19 cellular contexts compared by ENCODE assay signal in the genomic region with DNA sequence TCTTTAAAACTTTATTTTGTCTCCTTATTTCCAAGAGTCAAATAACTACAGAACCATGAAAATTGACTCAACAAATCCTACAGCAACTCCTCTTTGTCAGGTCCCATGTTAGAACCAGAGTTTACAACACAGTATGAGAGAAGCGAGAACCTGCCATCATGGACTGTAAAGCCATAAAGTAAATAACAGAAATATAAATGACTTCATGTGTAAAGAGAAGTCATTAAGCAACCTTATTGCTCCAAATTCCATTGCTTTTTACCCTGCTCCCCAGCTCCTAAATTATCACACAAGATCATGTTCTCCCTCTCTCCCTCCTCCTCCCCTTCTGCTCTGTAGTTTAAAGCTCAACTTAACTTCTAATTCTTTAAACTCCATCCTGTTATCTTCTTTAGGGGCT.
A peak's percentile ranks its signal among the peaks of the same experiment; 100 is the strongest.
DNase-seq lines count a peak whose midpoint lies in the region; ATAC-seq and TF ChIP-seq lines count a peak whose summit lies in the region.
"Had no signal": no experiment of that assay in that cellular context is flagged by ENCODE, and none has a peak within 500 bp of the region (broad histone marks: within the 10 kb centered on the region; RNA-seq: fewer than 3 reads in every experiment).

No MANE protein-coding gene starts in this region.

- no peak for ATAC-seq in sciatic nerve
- ATAC-seq: gastroesophageal sphincter had no signal

- H3K27me3 ChIP-seq in mammary epithelial cell (ENCODE audit: insufficient read depth, low read length): no peaks in the 10 kb centered on the region
- H3K27me3 ChIP-seq in mesenchymal stem cell (ENCODE audit: control insufficient read depth in 1 of 2, insufficient read depth in 1 of 2, low read length in 2 of 2): no peaks in the 10 kb centered on the region
- H3K27me3 ChIP-seq in right atrium auricular region: no peaks in the 10 kb centered on the region
- H3K27me3 ChIP-seq: BLaER1 treated with 17β-estradiol and CSF1 and Interleukin-3, amounts not matched to agents 10 nM and 100 nM; gastroesophageal sphincter; ovary; suprapubic skin had no signal

- H2AFZ ChIP-seq in mammary epithelial cell (ENCODE audit: low read depth, low read length): peak overlapping the region; percentile 53
- H2AFZ ChIP-seq in mesenchymal stem cell (ENCODE audit: low read depth, low read length): no peak overlapping the region

- H2BK12ac ChIP-seq in mesenchymal stem cell (ENCODE audit: low read length in 2 of 2): no peak overlapping the region

- H3K9me3 ChIP-seq in mammary epithelial cell (replicated peaks; ENCODE audit: insufficient read depth, low read length): no peaks in the 10 kb centered on the region
- peaks cover 6% of the 10 kb centered on the region for H3K9me3 ChIP-seq in mesenchymal stem cell (ENCODE audit: control insufficient read depth, low read length)
- H3K9me3 ChIP-seq in right atrium auricular region: peaks cover 0 to 2% of the 10 kb centered on the region in 2 donors
- H3K9me3 ChIP-seq: BLaER1 treated with 17β-estradiol and CSF1 and Interleukin-3, amounts not matched to agents 10 nM and 100 nM; ovary; suprapubic skin had no signal

- no peak overlapping the region for H3K4me3 ChIP-seq in mammary epithelial cell (replicated peaks in 1 of 3; ENCODE audit: insufficient read depth in 1 of 3, low read depth in 2 of 3, low read length in 3 of 3)
- H3K4me3 ChIP-seq in mesenchymal stem cell (ENCODE audit: insufficient read depth in 1 of 2, low read depth in 1 of 2, low read length in 2 of 2): no peak overlapping the region
- H3K4me3 ChIP-seq in right atrium auricular region: no peak overlapping the region
- H3K4me3 ChIP-seq: BLaER1 treated with 17β-estradiol and CSF1 and Interleukin-3, amounts not matched to agents 10 nM and 100 nM; gastroesophageal sphincter; ovary; suprapubic skin had no signal

- H3K27me3 Mint-ChIP-seq in type B pancreatic cell: no peaks in the 10 kb centered on the region

- no peak overlapping the region for H3K4ac ChIP-seq in mesenchymal stem cell (ENCODE audit: low read depth in 1 of 2, low read length in 2 of 2)

- no peak overlapping the region for H3K23ac ChIP-seq in mesenchymal stem cell (ENCODE audit: low read length in 2 of 2)

- no peak overlapping the region for H3K18ac ChIP-seq in mesenchymal stem cell (ENCODE audit: low read depth in 1 of 2, low read length in 2 of 2)

- H3K14ac ChIP-seq in mesenchymal stem cell (ENCODE audit: low read length in 2 of 2): no peak overlapping the region

- dilution Hi-C loops in mammary epithelial cell (cut with HindIII; ENCODE audit: low sequenced_read_pairs): no loop called here

- H3K36me3 ChIP-seq in mammary epithelial cell (ENCODE audit: insufficient read depth, low read length) (no peaks in the 10 kb centered on the region), mesenchymal stem cell (ENCODE audit: control insufficient read depth in 1 of 2, insufficient read depth in 2 of 2, low read depth in 1 of 2, low read length in 2 of 2) (no peaks in the 10 kb centered on the region), right atrium auricular region (no peaks in the 10 kb centered on the region)
- H3K36me3 ChIP-seq: BLaER1 treated with 17β-estradiol and CSF1 and Interleukin-3, amounts not matched to agents 10 nM and 100 nM; gastroesophageal sphincter; ovary; suprapubic skin had no signal

- no peak overlapping the region for H2BK15ac ChIP-seq in mesenchymal stem cell (ENCODE audit: low read depth, poor library complexity, severe bottlenecking)

- peaks cover 4% of the 10 kb centered on the region for H3K4me1 Mint-ChIP-seq in type B pancreatic cell (ENCODE audit: unreplicated experiment)

- no peak overlapping the region for H2AK5ac ChIP-seq in mesenchymal stem cell (ENCODE audit: low read length, severe bottlenecking)

- H4K8ac ChIP-seq in mesenchymal stem cell (ENCODE audit: low read length): no peak overlapping the region

- H3K79me1 ChIP-seq in mesenchymal stem cell (replicated peaks; ENCODE audit: low read length, poor library complexity, severe bottlenecking): no peaks in the 10 kb centered on the region

- 100% methylated on average over 1 of the region's 1 CpG for WGBS in mammary epithelial cell (ENCODE audit: low coverage, missing lambda C conversion rate)
- WGBS in mesenchymal stem cell: no CpG with 5 or more reads among the region's 1 CpG

- H3K27ac ChIP-seq in mammary epithelial cell (ENCODE audit: insufficient read depth, low read depth, low read length): no peak overlapping the region
- H3K27ac ChIP-seq in mesenchymal stem cell (ENCODE audit: low read length, poor library complexity, severe bottlenecking): peak overlapping the region; percentile 1
- H3K27ac ChIP-seq in right atrium auricular region: peak overlapping the region in 1 of 2 donors; percentile 14
- H3K27ac ChIP-seq: 22Rv1; BLaER1 treated with 17β-estradiol and CSF1 and Interleukin-3, amounts not matched to agents 10 nM and 100 nM; ovary; suprapubic skin had no signal

- no TSS peak for BruUV-seq in mammary epithelial cell (replicated peaks; lab: Mats Ljungman, UMichigan)

- H3K79me2 ChIP-seq in mammary epithelial cell (ENCODE audit: insufficient read depth, low read length): no peaks in the 10 kb centered on the region

- peak overlapping the region; percentile 19 for H3K27ac Mint-ChIP-seq in type B pancreatic cell
- H3K27ac Mint-ChIP-seq: activated CD8-positive, alpha-beta T cell treated with anti-CD3 and anti-CD28 coated beads for 36 hours; activated naive CD4-positive, alpha-beta T cell treated with anti-CD3 and anti-CD28 coated beads, Interleukin-2, amount 10 ng/mL, durations not matched to agents 7 days and 5 days; activated T-cell treated with anti-CD3 and anti-CD28 coated beads, Interleukin-2, amount 50 U/mL, for 24 hours had no signal

- H3K36me3 Mint-ChIP-seq in type B pancreatic cell: no peaks in the 10 kb centered on the region
- H3K36me3 Mint-ChIP-seq: activated naive CD4-positive, alpha-beta T cell treated with anti-CD3 and anti-CD28 coated beads, Interleukin-2, amount 10 ng/mL, durations not matched to agents 7 days and 5 days had no signal

- no peak overlapping the region for H2BK120ac ChIP-seq in mesenchymal stem cell (ENCODE audit: low read depth, low read length)

- H3K4me2 ChIP-seq in mammary epithelial cell (ENCODE audit: insufficient read depth, low read depth, low read length): no peak overlapping the region
- no peak overlapping the region for H3K4me2 ChIP-seq in mesenchymal stem cell (ENCODE audit: low read length, poor library complexity, severe bottlenecking)
- H3K4me2 ChIP-seq: BLaER1 treated with 17β-estradiol and CSF1 and Interleukin-3, amounts not matched to agents 10 nM and 100 nM had no signal

- in situ Hi-C loops in mammary epithelial cell (cut with MboI; ENCODE audit: low sequenced_read_pairs in 2 of 2): no loop called here

- H3K4me1 ChIP-seq in mammary epithelial cell (ENCODE audit: insufficient read depth, low read length): peaks cover 26% of the 10 kb centered on the region
- H3K4me1 ChIP-seq in mesenchymal stem cell (ENCODE audit: control insufficient read depth, insufficient read depth, low read depth, low read length): peaks cover 4% of the 10 kb centered on the region
- H3K4me1 ChIP-seq in right atrium auricular region: peaks cover 0 to 15% of the 10 kb centered on the region in 2 donors
- H3K4me1 ChIP-seq: BLaER1 treated with 17β-estradiol and CSF1 and Interleukin-3, amounts not matched to agents 10 nM and 100 nM had no signal

- H2BK5ac ChIP-seq in mesenchymal stem cell (ENCODE audit: low read depth, low read length, poor library complexity, severe bottlenecking): no peak overlapping the region

- TF ChIP-seq CTCF in mammary epithelial cell (conservative IDR thresholded peaks at IDR 0.05 in 1 of 2, IDR thresholded peaks at IDR 0.05 in 1 of 2; ENCODE audit: extremely low read depth in 1 of 2, insufficient read depth in 1 of 2, low read depth in 1 of 2, low read length in 2 of 2) (no peak), type B pancreatic cell (conservative IDR thresholded peaks at IDR 0.05) (no peak), right atrium auricular region (IDR thresholded peaks at IDR 0.05) (no peak)

- H3K9ac ChIP-seq in mammary epithelial cell (ENCODE audit: insufficient read depth, low read length): no peak overlapping the region
- H3K9ac ChIP-seq in mesenchymal stem cell (ENCODE audit: low read length): no peak overlapping the region
- H3K9ac ChIP-seq: BLaER1 treated with 17β-estradiol and CSF1 and Interleukin-3, amounts not matched to agents 10 nM and 100 nM had no signal

- H3K4me3 Mint-ChIP-seq in type B pancreatic cell: no peak overlapping the region
- H3K4me3 Mint-ChIP-seq: activated CD8-positive, alpha-beta T cell treated with anti-CD3 and anti-CD28 coated beads for 36 hours; activated naive CD4-positive, alpha-beta T cell treated with anti-CD3 and anti-CD28 coated beads, Interleukin-2, amount 10 ng/mL, durations not matched to agents 7 days and 5 days; activated T-cell treated with anti-CD3 and anti-CD28 coated beads, Interleukin-2, amount 50 U/mL, for 24 hours had no signal

- H4K91ac ChIP-seq in mesenchymal stem cell (ENCODE audit: low read length): no peak overlapping the region

- intact Hi-C loops in mammary epithelial cell (cut with micrococcal nuclease) (no loop called here), sciatic nerve (cut with DNase I) (no loop called here)

- H3K9me3 Mint-ChIP-seq in type B pancreatic cell: no peaks in the 10 kb centered on the region
- H3K9me3 Mint-ChIP-seq: activated CD8-positive, alpha-beta T cell treated with anti-CD3 and anti-CD28 coated beads for 36 hours; activated naive CD4-positive, alpha-beta T cell treated with anti-CD3 and anti-CD28 coated beads, Interleukin-2, amount 10 ng/mL, durations not matched to agents 7 days and 5 days; activated T-cell treated with anti-CD3 and anti-CD28 coated beads, Interleukin-2, amount 50 U/mL, for 24 hours had no signal

- H4K20me1 ChIP-seq in mammary epithelial cell (ENCODE audit: insufficient read depth, low read length): no peaks in the 10 kb centered on the region
- H4K20me1 ChIP-seq: BLaER1 treated with 17β-estradiol and CSF1 and Interleukin-3, amounts not matched to agents 10 nM and 100 nM had no signal

- CTCF ChIA-PET in mammary epithelial cell (lab: Charles Lee; ENCODE audit: low non-redundant PET): no interaction called here

- DNase-seq in NCI-H82 treated with DMSO at 0.1 percent for 48 hours (lab: John Stamatoyannopoulos, UW; ENCODE audit: unreplicated experiment): peak; percentile 81
- no peak for DNase-seq in NCI-H82 (lab: John Stamatoyannopoulos, UW)
- DNase-seq in mammary epithelial cell: no peak
- DNase-seq in mesenchymal stem cell: peak; percentile 30
- no peak for DNase-seq in type B pancreatic cell (ENCODE audit: extremely low spot score, unreplicated experiment)
- no peak for DNase-seq in right atrium auricular region (ENCODE audit: low spot score)
- DNase-seq in sciatic nerve (ENCODE audit: low spot score): no peak
- DNase-seq in KG1 (lab: John Stamatoyannopoulos, UW): no peak
- DNase-seq: DMS 273 treated with DMSO at 0.1 percent for 48 hours, NCI-H1930, SHP77 treated with DMSO at 0.1 percent for 48 hours had no signal

Comparison
In these comparisons a context has a peak if more than half of its experiments do, and no peak if none do; other contexts are left out.
1. DNase-seq: peak in NCI-H82 treated with DMSO at 0.1 percent for 48 hours (single experiment) and mesenchymal stem cell (single experiment); none in NCI-H82 (single experiment), mammary epithelial cell (single experiment), type B pancreatic cell (single experiment), right atrium auricular region (single experiment), sciatic nerve (single experiment) and KG1 (single experiment).